In genomic region chr19:53571339-53571738, GRCh38 we compare ENCODE assay signal across 1 cellular context.
TF ChIP-seq lines count a peak whose summit lies in the region.

No MANE protein-coding gene starts in this region.

TF ChIP-seq in WTC11, 78 proteins besides CTCF, POLR2A, EP300 and RAD21 (continued from another document):
- no peak for TF ChIP-seq ZNF532 (CRISPR knock-in tag; IDR thresholded peaks at IDR 0.05; ENCODE audit: borderline replicate concordance)
- no peak for TF ChIP-seq ZNF121 (CRISPR knock-in tag; IDR thresholded peaks at IDR 0.05)
- TF ChIP-seq ZNF281 (CRISPR knock-in tag; IDR thresholded peaks at IDR 0.05), result no peak
- no peak for TF ChIP-seq ATF1 (CRISPR knock-in tag; IDR thresholded peaks at IDR 0.05)
- no peak for TF ChIP-seq CREB1 (CRISPR knock-in tag; IDR thresholded peaks at IDR 0.05)
- no peak for TF ChIP-seq AR (CRISPR knock-in tag; IDR thresholded peaks at IDR 0.05)
- TF ChIP-seq E2F1 (CRISPR knock-in tag; IDR thresholded peaks at IDR 0.05), result no peak
- no peak for TF ChIP-seq ATF6 (CRISPR knock-in tag; IDR thresholded peaks at IDR 0.05)
- no peak for TF ChIP-seq ATF2 (CRISPR knock-in tag; IDR thresholded peaks at IDR 0.05; ENCODE audit: borderline replicate concordance, low read depth)
